Comparison of ENCODE assay signal across 15 cellular contexts in genomic region chr4:73619351-73619750, GRCh38. TPM values are rescaled to one million over a fixed set of nuclear protein-coding genes. Genes with fewer than 3 reads are reported as not detected.
DNase-seq lines count a peak whose midpoint lies in the region; ATAC-seq and TF ChIP-seq lines count a peak whose summit lies in the region.
"Had no signal": no experiment of that assay in that cellular context is flagged by ENCODE, and none has a peak within 500 bp of the region (broad histone marks: within the 10 kb centered on the region; RNA-seq: fewer than 3 reads in every experiment).

No MANE protein-coding gene starts in this region.

- H3K79me2 ChIP-seq in OCI-LY7 (ENCODE audit: insufficient read depth, low read depth, low read length) = peaks cover 78% of the 10 kb centered on the region
- H3K79me2 ChIP-seq in hepatocyte = peaks cover 11% of the 10 kb centered on the region

- H3K27me3 ChIP-seq in hepatocyte (no peaks in the 10 kb centered on the region), dorsolateral prefrontal cortex (peaks cover 0 to 28% (median 10%) of the 10 kb centered on the region in 45 donors)

- H3K27ac Mint-ChIP-seq in natural killer cell = no peak overlapping the region
- H3K27ac Mint-ChIP-seq: activated naive CD8-positive, alpha-beta T cell treated with anti-CD3 and anti-CD28 coated beads for 36 hours; HFFc6; nephron progenitor cell had no signal

- CTCF ChIA-PET in OCI-LY7 (lab: Charles Lee; ENCODE audit: unreplicated experiment) = no interaction called here

- no peak for ATAC-seq in natural killer cell
- ATAC-seq: heart right ventricle had no signal

- no TSS peak for BruUV-seq in OCI-LY7 (replicated peaks; lab: Mats Ljungman, UMichigan)

- H3K9me3 ChIP-seq in OCI-LY7 (ENCODE audit: low read length) (no peaks in the 10 kb centered on the region; the same call in 1 of the 2 replicates), hepatocyte (ENCODE audit: low read depth) (no peaks in the 10 kb centered on the region)
- H3K9me3 ChIP-seq: heart right ventricle had no signal

- H3K27me3 Mint-ChIP-seq in natural killer cell (ENCODE audit: low read depth in 2 of 2) = peaks cover 2 to 18% of the 10 kb centered on the region in 2 donors

- H3K4me2 ChIP-seq in OCI-LY7 (ENCODE audit: low read length) (peak overlapping the region; percentile 93), hepatocyte (peak overlapping the region; percentile 74)

- H4K20me1 ChIP-seq in OCI-LY7 (ENCODE audit: insufficient read depth, low read length) (no peaks in the 10 kb centered on the region), hepatocyte (ENCODE audit: insufficient read depth, poor library complexity, severe bottlenecking) (no peaks in the 10 kb centered on the region)

- H3K9me2 ChIP-seq in OCI-LY7 (ENCODE audit: insufficient read depth, low read length) (no peaks in the 10 kb centered on the region), hepatocyte (replicated peaks; ENCODE audit: insufficient read depth) (no peaks in the 10 kb centered on the region)

- WGBS in hepatocyte (ENCODE audit: low lambda C conversion rate, missing lambda C conversion rate) = 57% methylated on average over 4 of the region's 4 CpGs
- 40% methylated on average over 4 of the region's 4 CpGs for whole genome bisulfite sequencing in urinary bladder

- peaks cover 51% of the 10 kb centered on the region for H3K36me3 ChIP-seq in OCI-LY7 (ENCODE audit: insufficient read depth, low read length)
- H3K36me3 ChIP-seq in hepatocyte (replicated peaks; ENCODE audit: insufficient read depth, low read depth) = no peaks in the 10 kb centered on the region
- no peaks in the 10 kb centered on the region for H3K36me3 ChIP-seq in urinary bladder (ENCODE audit: insufficient read depth)
- H3K36me3 ChIP-seq: heart right ventricle had no signal

- peaks cover 3 to 4% of the 10 kb centered on the region in 2 donors for H3K9me3 Mint-ChIP-seq in natural killer cell
- H3K9me3 Mint-ChIP-seq: activated naive CD8-positive, alpha-beta T cell treated with anti-CD3 and anti-CD28 coated beads for 36 hours; central memory CD8-positive, alpha-beta T cell; HFFc6; nephron progenitor cell had no signal

- no peak overlapping the region for H3K4me3 Mint-ChIP-seq in natural killer cell
- H3K4me3 Mint-ChIP-seq: central memory CD8-positive, alpha-beta T cell had no signal

- TF ChIP-seq CTCF in OCI-LY7 (conservative IDR thresholded peaks at IDR 0.05; ENCODE audit: low read length) (no peak), hepatocyte (IDR thresholded peaks at IDR 0.05; ENCODE audit: poor library complexity) (no peak), dorsolateral prefrontal cortex (IDR thresholded peaks at IDR 0.05 in 54 of 56, conservative IDR thresholded peaks at IDR 0.05 in 2 of 56; ENCODE audit: low read depth in 1 of 56, partially characterized antibody in 56 of 56) (no peak), natural killer cell (IDR thresholded peaks at IDR 0.05) (no peak)

- H3K4me1 Mint-ChIP-seq in natural killer cell = no peaks in the 10 kb centered on the region
- H3K4me1 Mint-ChIP-seq: central memory CD8-positive, alpha-beta T cell had no signal

- POLR2A ChIA-PET in OCI-LY7 (lab: Charles Lee) = interaction anchor here (0.6 to 7.0 kb wide), 14 partner anchors 9 to 361 kb away, joined by 3 to 115 read pairs (median 6); partner anchors contain the start of gene ANKRD17

- DNase-seq in NCI-H1417 (lab: John Stamatoyannopoulos, UW) (peak in 2 of 3 experiments; percentile 43 to 66), NCI-H1417 treated with DMSO at 0.1 percent for 48 hours (lab: John Stamatoyannopoulos, UW) (no peak), OCI-LY7 (ENCODE audit: low spot score) (peak; percentile 70), hepatocyte (ENCODE audit: low spot score) (no peak), SHP77 (lab: John Stamatoyannopoulos, UW) (no peak), dorsolateral prefrontal cortex (no peak), natural killer cell (no peak)
- DNase-seq: activated CD4-positive, CD25-positive, alpha-beta regulatory T cell treated with anti-CD3 and anti-CD28 coated beads, Interleukin-2, amount 50 U/mL, for 72 hours; activated naive CD8-positive, alpha-beta T cell treated with anti-CD3 and anti-CD28 coated beads for 36 hours; heart right ventricle; HFFc6; MV-4-11; nephron progenitor cell had no signal

- no peak overlapping the region for H2AFZ ChIP-seq in OCI-LY7 (ENCODE audit: low read length)
- H2AFZ ChIP-seq in hepatocyte = no peak overlapping the region

- H3K4me3 ChIP-seq in OCI-LY7 (ENCODE audit: low read depth, low read length, poor library complexity, severe bottlenecking) (peak overlapping the region; percentile 85), hepatocyte (peak overlapping the region; percentile 37), urinary bladder (ENCODE audit: low read depth, low read length) (peak overlapping the region; percentile 0), dorsolateral prefrontal cortex (no peak overlapping the region)
- H3K4me3 ChIP-seq: heart right ventricle had no signal

- intact Hi-C loops in OCI-LY7 (cut with micrococcal nuclease; ENCODE audit: unreplicated experiment) (loop anchor here (1.0 kb wide), 1 partner anchor 29 kb away; no protein-coding TSS in a partner anchor), dorsolateral prefrontal cortex (cut with DNase I) (no loop called here), natural killer cell (cut with micrococcal nuclease) (no loop called here)

- peak overlapping the region; percentile 100 for H3K27ac ChIP-seq in OCI-LY7 (ENCODE audit: low read depth, low read length, poor library complexity, severe bottlenecking)
- H3K27ac ChIP-seq in hepatocyte = peak overlapping the region; percentile 91
- no peak overlapping the region for H3K27ac ChIP-seq in urinary bladder (ENCODE audit: low read depth)
- no peak overlapping the region for H3K27ac ChIP-seq in dorsolateral prefrontal cortex
- H3K27ac ChIP-seq: heart right ventricle had no signal

- no peaks in the 10 kb centered on the region for H3K36me3 Mint-ChIP-seq in natural killer cell
- H3K36me3 Mint-ChIP-seq: activated naive CD8-positive, alpha-beta T cell treated with anti-CD3 and anti-CD28 coated beads for 36 hours had no signal

- peaks cover 58% of the 10 kb centered on the region for H3K4me1 ChIP-seq in OCI-LY7 (ENCODE audit: insufficient read depth, low read length, poor library complexity, severe bottlenecking)
- peaks cover 6% of the 10 kb centered on the region for H3K4me1 ChIP-seq in hepatocyte (ENCODE audit: insufficient read depth)
- H3K4me1 ChIP-seq in urinary bladder (ENCODE audit: insufficient read depth) = no peaks in the 10 kb centered on the region

RNA-seq across cellular contexts. Expression of gene RASSF6, which starts 0.9 kb away (rescaled TPM):
- 32.5 and 48.3 TPM in 2 replicates for total RNA-seq in OCI-LY7 (2014; rRNA removed; shearing (Covaris generic))
- total RNA-seq in OCI-LY7 (2022) (62.2 and 86.6 TPM in 2 replicates), hepatocyte (6.0 and 6.5 TPM in 2 replicates), urinary bladder (14.8 TPM), dorsolateral prefrontal cortex (under 1 TPM in 22 of 120 experiments, not detected in 98; 0.06 to 0.72 (median 0.13) TPM), natural killer cell (under 1 TPM in 1 of 3 donors, not detected in 2; 0.08 TPM)
- polyA plus RNA-seq in hepatocyte (2.1 and 3.0 TPM in 2 replicates), urinary bladder (2.7 TPM)
- total RNA-seq: activated naive CD8-positive, alpha-beta T cell treated with anti-CD3 and anti-CD28 coated beads for 36 hours; HFFc6 had no signal
- polyA plus RNA-seq: heart right ventricle had no signal

Comparison
In these comparisons a context has a peak if more than half of its experiments do, and no peak if none do; other contexts are left out.
1. DNase-seq: peak in NCI-H1417 (2 of 3) and OCI-LY7 (single experiment); none in NCI-H1417 treated with DMSO at 0.1 percent for 48 hours (single experiment), hepatocyte (single experiment), SHP77 (0 of 2), dorsolateral prefrontal cortex (0 of 10) and natural killer cell (single experiment).
2. H3K27ac ChIP-seq: peak in OCI-LY7 (single experiment) and hepatocyte (single experiment); none in urinary bladder (single experiment) and dorsolateral prefrontal cortex (0 of 59).
3. H3K4me3 ChIP-seq: peak in OCI-LY7 (single experiment), hepatocyte (single experiment) and urinary bladder (single experiment); none in dorsolateral prefrontal cortex (0 of 59).